1 cellular context compared by ENCODE assay signal in the genomic region with DNA sequence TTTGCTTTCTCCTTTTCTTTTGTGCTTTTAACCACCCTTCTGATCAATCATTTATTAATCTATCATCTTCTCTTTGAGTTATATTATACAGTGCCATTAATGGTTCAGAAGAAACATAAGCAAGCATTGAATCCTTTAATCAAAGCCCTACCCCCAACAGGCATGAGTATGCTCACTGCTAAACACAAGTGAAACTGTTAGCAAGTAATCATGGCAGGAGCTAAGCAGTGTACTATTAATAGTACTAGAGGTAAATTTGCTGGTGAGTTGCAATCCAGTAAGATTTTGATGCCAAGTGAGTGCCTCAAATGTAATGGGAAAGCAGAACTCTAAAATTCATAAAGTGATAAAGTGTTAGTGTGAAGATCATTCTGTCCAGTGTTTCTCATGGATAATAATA.
TF ChIP-seq lines count a peak whose summit lies in the region.

No MANE protein-coding gene starts in this region.

TF ChIP-seq in IMR-90, 13 proteins besides CTCF, POLR2A, EP300 and RAD21 (continued from another document):
- TF ChIP-seq NFE2L2 (IDR thresholded peaks at IDR 0.05; ENCODE audit: low read depth, low read length) = no peak
- TF ChIP-seq MAFK (IDR thresholded peaks at IDR 0.05; ENCODE audit: low read depth, low read length) = no peak
- TF ChIP-seq MAZ (IDR thresholded peaks at IDR 0.05; ENCODE audit: borderline replicate concordance, low read depth, low read length) = no peak
